Comparison of ENCODE assay signal across 1 cellular context in genomic region chr2:62711832-62712494, GRCh38.
TF ChIP-seq lines count a peak whose summit lies in the region.

No MANE protein-coding gene starts in this region.

TF ChIP-seq in HepG2, 621 proteins besides CTCF, POLR2A, EP300 and RAD21 (continued from another document and continues in another):
- TF ChIP-seq HBP1 (CRISPR knock-in tag; IDR thresholded peaks at IDR 0.05; ENCODE audit: low read depth) (no peak), BCL6 (CRISPR knock-in tag; IDR thresholded peaks at IDR 0.05) (peak; percentile 80), PBX3 (CRISPR knock-in tag; IDR thresholded peaks at IDR 0.05; ENCODE audit: borderline replicate concordance) (no peak), ZSCAN22 (CRISPR knock-in tag; IDR thresholded peaks at IDR 0.05) (no peak), LBX2 (CRISPR knock-in tag; IDR thresholded peaks at IDR 0.05; ENCODE audit: borderline replicate concordance) (no peak), ONECUT2 (CRISPR knock-in tag; IDR thresholded peaks at IDR 0.05) (no peak), SATB2 (CRISPR knock-in tag; IDR thresholded peaks at IDR 0.05) (no peak), ETS1 (CRISPR knock-in tag; IDR thresholded peaks at IDR 0.05) (no peak), CBX5 (CRISPR knock-in tag; IDR thresholded peaks at IDR 0.05; ENCODE audit: borderline replicate concordance) (no peak), ZMYM3 (CRISPR knock-in tag; IDR thresholded peaks at IDR 0.05) (no peak), ZNF350 (CRISPR knock-in tag; IDR thresholded peaks at IDR 0.05; ENCODE audit: borderline replicate concordance, low read depth) (no peak), SNAI1 (CRISPR knock-in tag; IDR thresholded peaks at IDR 0.05; ENCODE audit: borderline replicate concordance) (no peak), SRSF4 (IDR thresholded peaks at IDR 0.05; ENCODE audit: low read depth, low read length, poor library complexity, severe bottlenecking) (no peak), GATAD2A (CRISPR knock-in tag; IDR thresholded peaks at IDR 0.05) (peak; percentile 85), RERE (CRISPR knock-in tag; IDR thresholded peaks at IDR 0.05; ENCODE audit: low read depth) (no peak), ZXDC (CRISPR knock-in tag; IDR thresholded peaks at IDR 0.05) (no peak), GABPA (IDR thresholded peaks at IDR 0.05; ENCODE audit: low read depth, low read length) (no peak), GABPA (CRISPR knock-in tag; IDR thresholded peaks at IDR 0.05; ENCODE audit: low read depth) (no peak), KAT2B (IDR thresholded peaks at IDR 0.05; ENCODE audit: borderline replicate concordance, low read depth, low read length) (no peak), ZNF850 (CRISPR knock-in tag; conservative IDR thresholded peaks at IDR 0.05) (no peak), ZNF567 (CRISPR knock-in tag; IDR thresholded peaks at IDR 0.05; ENCODE audit: borderline replicate concordance) (no peak), NFYC (CRISPR knock-in tag; IDR thresholded peaks at IDR 0.05) (peak; percentile 60), ZNF20 (CRISPR knock-in tag; IDR thresholded peaks at IDR 0.05) (no peak), TARDBP (CRISPR knock-in tag; IDR thresholded peaks at IDR 0.05) (no peak), HNF1B (CRISPR knock-in tag; IDR thresholded peaks at IDR 0.05) (no peak), ZSCAN31 (CRISPR knock-in tag; IDR thresholded peaks at IDR 0.05; ENCODE audit: low read depth) (no peak), KDM5A (IDR thresholded peaks at IDR 0.05; ENCODE audit: borderline replicate concordance, low read length) (no peak), ZNF224 (CRISPR knock-in tag; IDR thresholded peaks at IDR 0.05) (no peak), STAT6 (CRISPR knock-in tag; IDR thresholded peaks at IDR 0.05; ENCODE audit: borderline replicate concordance) (no peak), ZNF710 (CRISPR knock-in tag; IDR thresholded peaks at IDR 0.05; ENCODE audit: borderline replicate concordance) (peak; percentile 53; the same call in 1 of the 2 replicates), ZNF180 (CRISPR knock-in tag; IDR thresholded peaks at IDR 0.05; ENCODE audit: borderline replicate concordance, low read depth) (no peak), JUNB (CRISPR knock-in tag; IDR thresholded peaks at IDR 0.05; ENCODE audit: borderline replicate concordance) (no peak), GATAD1 (CRISPR knock-in tag; IDR thresholded peaks at IDR 0.05) (no peak), GRHL1 (CRISPR knock-in tag; conservative IDR thresholded peaks at IDR 0.05) (no peak)
